ENCODE assay signal across 8 cellular contexts in the genomic region with DNA sequence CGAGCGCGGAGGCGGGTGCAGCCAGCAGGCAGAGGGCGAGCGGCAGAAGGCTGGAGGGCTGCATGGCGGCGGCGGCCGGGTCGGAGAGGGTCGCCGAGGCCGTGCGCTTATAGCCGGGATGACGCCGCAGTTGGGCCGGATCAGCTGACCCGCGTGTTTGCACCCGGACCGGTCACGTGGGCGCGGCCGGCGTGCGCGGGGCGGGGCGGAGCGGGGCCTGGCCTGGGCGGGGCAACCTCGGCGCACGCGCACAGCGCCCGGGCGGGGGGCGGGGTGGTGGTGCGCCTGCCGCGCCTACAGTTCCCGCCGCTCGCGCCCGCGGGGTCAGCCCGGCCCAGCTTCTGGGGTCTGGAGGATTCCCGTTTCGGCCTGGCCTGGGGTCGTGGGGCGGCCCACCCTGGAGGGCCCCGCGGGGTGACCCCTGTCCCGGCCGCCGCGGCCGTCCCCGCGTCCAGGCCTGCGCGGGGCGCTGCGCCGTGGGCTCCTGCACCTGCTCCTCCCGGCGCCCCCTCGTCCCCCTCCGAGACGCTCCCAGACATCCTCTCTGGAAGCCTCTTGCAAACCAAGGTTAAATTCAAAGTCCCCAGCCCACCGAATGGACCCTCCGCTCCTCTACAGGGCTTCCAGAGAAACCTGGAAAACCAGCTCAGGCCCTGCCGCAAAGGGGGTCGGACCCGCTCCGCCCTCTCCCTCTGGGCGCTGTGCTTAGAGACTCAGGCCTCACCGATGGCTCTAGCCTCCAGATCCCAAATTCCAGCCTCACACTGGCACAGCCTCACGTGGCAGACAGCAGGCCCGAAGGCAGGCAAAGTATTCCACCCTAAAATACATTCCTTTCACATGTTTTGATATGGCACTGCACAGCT.
DNase-seq lines count a peak whose midpoint lies in the region; ATAC-seq and TF ChIP-seq lines count a peak whose summit lies in the region.

A gene (minus strand): TSS at position 132 of the 866 bp plus-strand sequence. CDS start 68 bp downstream, at position 64.

- DNase-seq in D341Med (ENCODE audit: low spot score) (peak; percentile 99), HuH-7.5 (ENCODE audit: low spot score) (peak; percentile 98), activated gamma-delta T cell (lab: John Stamatoyannopoulos, UW) (peak; percentile 83), foreskin fibroblast (peak; percentile 76 to 93), stromal cell of bone marrow (ENCODE audit: low read depth) (peak; percentile 63)

- no peak for TF ChIP-seq CTCF in foreskin fibroblast (IDR thresholded peaks at IDR 0.05; ENCODE audit: low read depth, low read length)

- peak within 1 kb of the TSS; percentile 96 for H2AFZ ChIP-seq in neuron (ENCODE audit: low read depth, low read length)

- H3K27me3 ChIP-seq in neuron (ENCODE audit: insufficient read depth, low read length): peaks cover 3% of the 10 kb centered on the region

- H3K4me3 ChIP-seq in foreskin fibroblast (ENCODE audit: low read depth in 1 of 2, low read length in 2 of 2) (peak within 1 kb of the TSS; percentile 79 to 94), neuron (ENCODE audit: low read length) (peak within 1 kb of the TSS; percentile 92)

- peak; percentile 73 for TF ChIP-seq POLR2A in Raji (IDR thresholded peaks at IDR 0.05; ENCODE audit: insufficient read depth, low read depth, low read length)

- no peaks in the 10 kb centered on the region for H3K9me3 ChIP-seq in neuron (ENCODE audit: low read length)

- peak; percentile 63 for ATAC-seq in GM21367 (IDR thresholded peaks at IDR 0.05; ENCODE audit: unreplicated experiment)

- H3K4me1 ChIP-seq in neuron (ENCODE audit: insufficient read depth, low read length): peaks cover 8% of the 10 kb centered on the region

- H3K36me3 ChIP-seq in neuron (ENCODE audit: insufficient read depth, low read length): peaks cover 6% of the 10 kb centered on the region

Comparison
In these comparisons a context has a peak if more than half of its experiments do, and no peak if none do; other contexts are left out.
1. Peak in every context shown above with its lines: DNase-seq, ATAC-seq and H3K4me3 ChIP-seq.